In the genomic region with DNA sequence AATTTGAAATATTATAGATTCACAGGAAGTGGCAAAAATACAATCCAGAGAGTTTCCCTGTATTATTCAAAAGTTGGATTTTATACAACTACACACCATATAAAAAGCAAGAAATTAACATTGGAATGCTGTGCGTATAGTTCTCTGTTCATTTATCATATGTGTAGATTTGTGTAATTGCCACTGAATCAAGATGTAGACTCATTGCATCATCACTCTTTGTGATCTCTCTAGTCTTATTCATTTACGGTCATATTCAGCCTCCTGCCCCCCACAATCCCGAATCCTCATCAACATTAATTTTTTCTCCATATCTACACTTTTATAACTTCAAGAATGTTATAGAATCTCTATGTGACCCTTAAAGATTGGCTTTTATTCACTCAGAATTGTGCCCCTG, we compare ENCODE assay signal across 18 cellular contexts.
DNase-seq lines count a peak whose midpoint lies in the region; ATAC-seq and TF ChIP-seq lines count a peak whose summit lies in the region.
"Had no signal": no experiment of that assay in that cellular context is flagged by ENCODE, and none has a peak within 500 bp of the region (broad histone marks: within the 10 kb centered on the region; RNA-seq: fewer than 3 reads in every experiment).

No MANE protein-coding gene starts in this region.

- H3K27me3 Mint-ChIP-seq in GM23338 (ENCODE audit: insufficient read depth, low read depth, poor library complexity) = peaks cover 10% of the 10 kb centered on the region

- H3K36me3 ChIP-seq in GM23338 (ENCODE audit: insufficient read depth) (no peaks in the 10 kb centered on the region), ectodermal cell (ENCODE audit: control insufficient read depth, insufficient read depth, low read length) (no peaks in the 10 kb centered on the region), neural cell (ENCODE audit: insufficient read depth, low read length) (no peaks in the 10 kb centered on the region), neuronal stem cell (replicated peaks in 1 of 2; ENCODE audit: control insufficient read depth in 2 of 2, insufficient read depth in 2 of 2, low read length in 2 of 2) (no peaks in the 10 kb centered on the region)
- H3K36me3 ChIP-seq: BLaER1 had no signal

- no peak for TF ChIP-seq CTCF in GM23338 (conservative IDR thresholded peaks at IDR 0.05; ENCODE audit: low read depth in 2 of 2)
- TF ChIP-seq CTCF in neural cell (IDR thresholded peaks at IDR 0.05; ENCODE audit: poor library complexity, severe bottlenecking) = no peak

- H3K4me3 Mint-ChIP-seq in GM23338 = no peak overlapping the region
- H3K4me3 Mint-ChIP-seq: B cell; CD4-positive, CD25-positive, alpha-beta regulatory T cell; CD8-positive, alpha-beta T cell had no signal

- no peak for ATAC-seq in GM23338
- no peak for ATAC-seq in HG02642 (IDR thresholded peaks at IDR 0.05; ENCODE audit: poor library complexity, unreplicated experiment)
- ATAC-seq: CD8-positive, alpha-beta T cell had no signal

- no peak overlapping the region for H2BK15ac ChIP-seq in neuronal stem cell (ENCODE audit: low read length)

- no peak for DNase-seq in GM23338 (ENCODE audit: low spot score)
- no peak for DNase-seq in neuronal stem cell (ENCODE audit: low spot score)
- no peak for DNase-seq in foreskin melanocyte
- DNase-seq in NCI-H1436 (lab: John Stamatoyannopoulos, UW) = no peak
- DNase-seq: CD4-positive, CD25-positive, alpha-beta regulatory T cell; CD8-positive, alpha-beta T cell; DMS153; DND-41; GM23248; H9 had no signal

- no peak overlapping the region for H2AK5ac ChIP-seq in neuronal stem cell (ENCODE audit: low read depth, low read length)

- H3K23ac ChIP-seq in neuronal stem cell (ENCODE audit: low read depth, low read length, poor library complexity) = no peak overlapping the region

- no peaks in the 10 kb centered on the region for H3K36me3 Mint-ChIP-seq in GM23338 (ENCODE audit: low read depth)
- H3K36me3 Mint-ChIP-seq: CD4-positive, CD25-positive, alpha-beta regulatory T cell; CD8-positive, alpha-beta T cell had no signal

- H2BK120ac ChIP-seq in neuronal stem cell (ENCODE audit: low read depth, low read length) = no peak overlapping the region

- no peaks in the 10 kb centered on the region for H3K79me1 ChIP-seq in neuronal stem cell (ENCODE audit: low read depth, low read length)

- TF ChIP-seq RAD21 in neural cell (conservative IDR thresholded peaks at IDR 0.05) = no peak

- H3K4me1 ChIP-seq in GM23338 (ENCODE audit: insufficient read depth) (peaks cover 18% of the 10 kb centered on the region), ectodermal cell (ENCODE audit: control insufficient read depth, insufficient read depth, low read length) (peaks cover 17% of the 10 kb centered on the region), neuronal stem cell (ENCODE audit: control insufficient read depth in 2 of 2, insufficient read depth in 1 of 2, low read depth in 1 of 2, low read length in 2 of 2) (peaks cover 20 to 23% of the 10 kb centered on the region in 2 donors)

- no peak overlapping the region for H2BK12ac ChIP-seq in neuronal stem cell (ENCODE audit: low read length)

- H3F3A ChIP-seq in GM23338 (replicated peaks; ENCODE audit: low read depth) (no peaks in the 10 kb centered on the region), neural cell (ENCODE audit: insufficient read depth, low read length, poor library complexity, severe bottlenecking) (no peaks in the 10 kb centered on the region)

- H3K4me2 ChIP-seq in GM23338 (peak overlapping the region; percentile 63), neural cell (ENCODE audit: low read length) (no peak overlapping the region), neuronal stem cell (ENCODE audit: insufficient read depth, low read length, poor library complexity, severe bottlenecking) (no peak overlapping the region)
- H3K4me2 ChIP-seq: BLaER1 had no signal

- H3K9me3 Mint-ChIP-seq in GM23338 = no peaks in the 10 kb centered on the region
- H3K9me3 Mint-ChIP-seq: CD8-positive, alpha-beta T cell; H9 had no signal

- H2BK5ac ChIP-seq in neuronal stem cell (ENCODE audit: low read length) = no peak overlapping the region

- H3K18ac ChIP-seq in neuronal stem cell (ENCODE audit: low read length) = no peak overlapping the region

- no peak overlapping the region for H3K14ac ChIP-seq in neuronal stem cell (ENCODE audit: low read length)

- H3K9ac ChIP-seq in neural cell (ENCODE audit: low read length) (peak overlapping the region; percentile 52), neuronal stem cell (ENCODE audit: low read depth, low read length, poor library complexity) (no peak overlapping the region)
- H3K9ac ChIP-seq: BLaER1, GM23248 had no signal

- no peak overlapping the region for H4K91ac ChIP-seq in neuronal stem cell (ENCODE audit: low read depth, low read length, poor library complexity)

- H3K9me2 ChIP-seq in GM23338 (ENCODE audit: insufficient read depth) (no peaks in the 10 kb centered on the region), neural cell (ENCODE audit: insufficient read depth, low read length) (no peaks in the 10 kb centered on the region)

- H4K8ac ChIP-seq in neuronal stem cell (ENCODE audit: low read depth, low read length) = no peak overlapping the region

- no peak overlapping the region for H3K4ac ChIP-seq in neuronal stem cell (ENCODE audit: low read length)

- H3K9me3 ChIP-seq in ectodermal cell (ENCODE audit: control insufficient read depth, low read length) (no peaks in the 10 kb centered on the region), neural cell (ENCODE audit: low read length) (no peaks in the 10 kb centered on the region), neuronal stem cell (replicated peaks in 1 of 2; ENCODE audit: control insufficient read depth in 2 of 2, insufficient read depth in 1 of 2, low read depth in 1 of 2, low read length in 2 of 2) (no peaks in the 10 kb centered on the region)
- H3K9me3 ChIP-seq: BLaER1, Caco-2 had no signal

- H3K4me3 ChIP-seq in GM23338 (no peak overlapping the region), ectodermal cell (ENCODE audit: insufficient read depth, low read depth, low read length) (no peak overlapping the region), neural cell (ENCODE audit: low read length) (no peak overlapping the region), neuronal stem cell (ENCODE audit: low read length in 2 of 2) (no peak overlapping the region)
- H3K4me3 ChIP-seq: BLaER1, GM23248 had no signal

- H3K27ac ChIP-seq in GM23338 (ENCODE audit: low read depth) (no peak overlapping the region), ectodermal cell (ENCODE audit: insufficient read depth, low read depth, low read length, poor library complexity, severe bottlenecking) (peak overlapping the region; percentile 64), neural cell (ENCODE audit: low read length) (peak overlapping the region; percentile 56), neuronal stem cell (replicated peaks; ENCODE audit: low read length) (peak overlapping the region; percentile 80)
- H3K27ac ChIP-seq: 22Rv1, BLaER1, C4-2B, GM23248 had no signal

- no peak for TF ChIP-seq EP300 in neural cell (conservative IDR thresholded peaks at IDR 0.05; ENCODE audit: poor library complexity, severe bottlenecking)

- H3K27ac Mint-ChIP-seq in GM23338 = no peak overlapping the region
- H3K27ac Mint-ChIP-seq: B cell; CD4-positive, CD25-positive, alpha-beta regulatory T cell; CD8-positive, alpha-beta T cell; H9 had no signal

- H4K20me1 ChIP-seq in GM23338 (replicated peaks; ENCODE audit: insufficient read depth) = no peaks in the 10 kb centered on the region
- H4K20me1 ChIP-seq in neural cell (ENCODE audit: insufficient read depth) = no peaks in the 10 kb centered on the region
- H4K20me1 ChIP-seq: BLaER1 had no signal

- H3K27me3 ChIP-seq in GM23338 (ENCODE audit: insufficient read depth) (no peaks in the 10 kb centered on the region), ectodermal cell (ENCODE audit: control insufficient read depth, insufficient read depth, low read length, poor library complexity, severe bottlenecking) (no peaks in the 10 kb centered on the region), neural cell (ENCODE audit: insufficient read depth, low read depth, low read length) (no peaks in the 10 kb centered on the region), neuronal stem cell (ENCODE audit: control insufficient read depth in 3 of 3, insufficient read depth in 3 of 3, low read depth in 1 of 3, low read length in 3 of 3) (no peaks in the 10 kb centered on the region)
- H3K27me3 ChIP-seq: BLaER1 had no signal

- WGBS in ectodermal cell, 2 experiments = 94 to 95% methylated on average over 2 to 3 of the region's 3 CpGs
- WGBS in neuronal stem cell (ENCODE audit: extremely low coverage in 2 of 2, insufficient read length in 2 of 2, insufficient replicate concordance in 1 of 2), 2 donors = 100% methylated on average over 1 of the region's 3 CpGs

- H2AFZ ChIP-seq in GM23338 = peak overlapping the region; percentile 90; the same call in 1 of the 2 replicates
- peak overlapping the region; percentile 61 for H2AFZ ChIP-seq in neural cell (ENCODE audit: low read depth, low read length)
- peak overlapping the region; percentile 71 for H2AFZ ChIP-seq in neuronal stem cell (ENCODE audit: low read length)
- H2AFZ ChIP-seq: GM23248 had no signal

- H3K79me2 ChIP-seq in GM23338 (replicated peaks; ENCODE audit: insufficient read depth) = no peaks in the 10 kb centered on the region
- H3K79me2 ChIP-seq in neural cell (replicated peaks; ENCODE audit: insufficient read depth, low read length) = no peaks in the 10 kb centered on the region

- H3K4me1 Mint-ChIP-seq in GM23338 = peaks cover 31% of the 10 kb centered on the region
- H3K4me1 Mint-ChIP-seq: B cell; CD4-positive, CD25-positive, alpha-beta regulatory T cell had no signal

TF ChIP-seq in GM23338, 12 proteins besides CTCF, POLR2A, EP300 and RAD21 (continues in another document):
- TF ChIP-seq ZNF331 (CRISPR knock-in tag; IDR thresholded peaks at IDR 0.05; ENCODE audit: low read depth) = no peak

TF ChIP-seq in neural cell, 6 proteins besides CTCF, POLR2A, EP300 and RAD21 (continues in another document):
- TF ChIP-seq POLR2AphosphoS5 (IDR thresholded peaks at IDR 0.05) (no peak), TAF1 (IDR thresholded peaks at IDR 0.05; ENCODE audit: low read depth) (no peak), SMC3 (conservative IDR thresholded peaks at IDR 0.05; ENCODE audit: poor library complexity) (no peak)
